In the genomic region with DNA sequence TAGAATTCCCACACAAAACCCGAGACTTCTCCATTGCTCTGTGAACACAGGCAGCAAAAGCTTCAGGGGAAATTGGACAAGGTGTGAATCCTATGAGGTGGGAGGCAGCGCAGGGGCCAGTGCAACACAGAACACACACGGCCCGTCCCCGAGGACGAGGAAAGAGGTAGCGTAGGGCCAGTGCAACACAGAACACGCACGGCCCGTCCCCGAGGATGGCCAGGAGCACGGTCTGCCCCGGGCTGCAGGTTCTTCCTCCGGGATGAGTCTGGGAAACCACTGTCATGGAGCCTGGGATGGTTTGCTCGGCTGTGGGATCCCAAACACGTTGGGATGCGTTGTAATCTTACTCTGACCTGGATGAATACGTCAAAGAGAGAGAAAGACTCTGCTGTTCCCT, we compare ENCODE assay signal across 8 cellular contexts.
"Had no signal": no experiment of that assay in that cellular context is flagged by ENCODE, and none has a peak within 500 bp of the region (broad histone marks: within the 10 kb centered on the region; RNA-seq: fewer than 3 reads in every experiment).

No MANE protein-coding gene starts in this region.

- FAIRE-seq: HepG2 had no signal

- H2AFZ ChIP-seq: GM23248 had no signal

- DNase-seq: GM23248, GOT3, H7, HFFc6 had no signal

- H3K4me1 ChIP-seq: HAP-1 had no signal

- H3K36me3 ChIP-seq: HAP-1 had no signal

- H3K4me3 ChIP-seq: GM23248, HAP-1 had no signal

- H3K36me3 Mint-ChIP-seq: IgD-negative memory B cell had no signal

- H3K4me1 Mint-ChIP-seq: IgD-negative memory B cell had no signal

- H3K27ac ChIP-seq: GM23248, HL-60 had no signal

- H3K4me3 Mint-ChIP-seq: HFFc6, IgD-negative memory B cell had no signal

- H3K9ac ChIP-seq: GM23248 had no signal

- H3K9me3 ChIP-seq: HAP-1 had no signal

- H3K27ac Mint-ChIP-seq: HFFc6, IgD-negative memory B cell had no signal
